ENCODE assay signal across 8 cellular contexts in the genomic region with DNA sequence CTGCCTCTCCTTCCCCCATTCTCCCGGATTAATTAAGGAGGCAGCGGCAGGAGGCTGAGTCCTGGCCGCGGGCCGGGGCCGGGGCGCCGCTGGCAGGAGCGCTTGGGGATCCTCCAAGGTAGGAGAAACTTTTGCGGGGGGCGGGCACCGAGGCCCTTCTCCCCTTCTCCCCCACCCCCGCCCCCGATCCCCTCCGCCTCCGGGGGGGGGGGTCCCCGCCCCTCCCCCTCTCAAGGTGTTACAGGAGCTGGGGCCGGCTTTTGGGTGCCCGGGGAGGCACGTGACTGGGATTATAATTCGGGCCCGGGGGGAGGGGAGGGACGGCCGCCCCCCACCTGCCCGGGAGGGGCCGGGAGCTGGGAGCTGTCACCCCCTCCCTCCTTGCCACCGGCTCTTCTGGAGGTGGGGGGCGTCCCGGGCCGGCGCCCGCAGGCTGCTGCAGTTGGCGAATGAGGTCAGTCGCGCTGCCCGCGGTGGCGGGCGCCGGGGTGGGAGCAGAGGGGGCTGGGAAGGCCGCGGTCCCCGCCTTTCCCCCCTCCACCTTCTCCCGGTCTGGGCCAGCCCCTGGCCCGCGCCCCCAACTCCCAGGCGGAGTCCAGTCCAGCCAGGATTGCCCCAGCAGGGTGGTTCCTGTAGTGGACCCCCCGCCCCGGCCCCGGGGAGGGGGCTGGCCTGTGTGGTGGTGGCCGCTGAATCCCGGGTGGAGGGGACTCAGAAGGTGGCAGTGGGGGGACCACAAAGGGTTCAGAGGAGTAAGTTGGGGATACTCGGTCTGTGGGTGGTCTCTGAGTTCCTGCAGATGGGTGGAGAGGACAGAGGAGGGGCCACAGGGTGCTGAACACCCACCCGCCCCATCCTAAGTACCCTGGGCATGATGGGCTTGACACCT. TPM values are rescaled to one million over a fixed set of nuclear protein-coding genes. Genes with fewer than 3 reads are reported as not detected.
DNase-seq lines count a peak whose midpoint lies in the region; ATAC-seq and TF ChIP-seq lines count a peak whose summit lies in the region.

No MANE protein-coding gene starts in this region.

- in situ Hi-C loops in G401 (cut with HindIII; ENCODE audit: low sequenced_read_pairs), result no loop called here

- H3K27ac Mint-ChIP-seq in endothelial cell (ENCODE audit: unreplicated experiment) (no peak overlapping the region), natural killer cell (no peak overlapping the region)

- peak overlapping the region; percentile 83 for H3K4me3 Mint-ChIP-seq in endothelial cell (ENCODE audit: unreplicated experiment)
- peak overlapping the region; percentile 31 for H3K4me3 Mint-ChIP-seq in natural killer cell

- peak overlapping the region; percentile 76 for H3K9ac ChIP-seq in ES-I3 (ENCODE audit: low read depth, low read length)

- no peaks in the 10 kb centered on the region for H3K27me3 ChIP-seq in SJSA1 (replicated peaks)

- no peaks in the 10 kb centered on the region; the same call in 1 of the 2 replicates for H3K36me3 ChIP-seq in ES-I3 (ENCODE audit: insufficient read depth, low read length)
- H3K36me3 ChIP-seq in SJSA1, result peaks cover 7% of the 10 kb centered on the region; the same call in 1 of the 2 replicates

- no peak for ATAC-seq in natural killer cell
- ATAC-seq in HG03571 (IDR thresholded peaks at IDR 0.05; ENCODE audit: unreplicated experiment), result no peak

- H3K9me3 Mint-ChIP-seq in endothelial cell (ENCODE audit: unreplicated experiment) (no peaks in the 10 kb centered on the region), natural killer cell (no peaks in the 10 kb centered on the region)

- intact Hi-C loops in natural killer cell (cut with micrococcal nuclease), result no loop called here

- H3K27ac ChIP-seq in SJSA1, result peak overlapping the region; percentile 49

- H3K4me3 ChIP-seq in SJSA1, result peak overlapping the region; percentile 70

- H3K9me3 ChIP-seq in ES-I3 (ENCODE audit: control insufficient read depth, insufficient read depth, low read length) (no peaks in the 10 kb centered on the region; the same call in 1 of the 2 replicates), SJSA1 (replicated peaks) (no peaks in the 10 kb centered on the region)

- peaks cover 7% of the 10 kb centered on the region for H3K36me3 Mint-ChIP-seq in endothelial cell (ENCODE audit: low read depth, unreplicated experiment)
- H3K36me3 Mint-ChIP-seq in natural killer cell, result no peaks in the 10 kb centered on the region

- H3K4me1 ChIP-seq in ES-I3 (ENCODE audit: insufficient read depth, low read length) (peaks cover 4% of the 10 kb centered on the region), SJSA1 (replicated peaks) (peaks cover 12% of the 10 kb centered on the region)

- H3K4me1 Mint-ChIP-seq in endothelial cell (ENCODE audit: unreplicated experiment), result peaks cover 2% of the 10 kb centered on the region
- H3K4me1 Mint-ChIP-seq in natural killer cell, result peaks cover 7 to 8% of the 10 kb centered on the region in 2 donors

- no peak for TF ChIP-seq CTCF in endothelial cell (IDR thresholded peaks at IDR 0.05; ENCODE audit: unreplicated experiment)
- no peak for TF ChIP-seq CTCF in natural killer cell (IDR thresholded peaks at IDR 0.05)

- DNase-seq in SJSA1 (ENCODE audit: low read depth in 1 of 2, low spot score in 2 of 2) (peak in 1 of 2 experiments; percentile 14), endothelial cell (ENCODE audit: low spot score) (peak; percentile 31), natural killer cell (no peak), SW 1271 (lab: John Stamatoyannopoulos, UW) (no peak), G401 (ENCODE audit: low spot score) (no peak), GOT3 (lab: John Stamatoyannopoulos, UW) (no peak)

- H3K27me3 Mint-ChIP-seq in endothelial cell (ENCODE audit: unreplicated experiment), result peaks cover 12% of the 10 kb centered on the region
- peaks cover 8 to 27% of the 10 kb centered on the region in 2 donors for H3K27me3 Mint-ChIP-seq in natural killer cell (ENCODE audit: low read depth in 2 of 2)

RNA-seq across cellular contexts. Expression of a gene that starts 0.6 kb away (rescaled TPM):
- 9.9 and 21.2 TPM in 2 replicates for total RNA-seq in SJSA1 (2014; rRNA removed; shearing (Covaris generic))
- total RNA-seq in endothelial cell (ENCODE audit: unreplicated experiment), result 32.6 TPM
- total RNA-seq in natural killer cell, result not detected
- 19.4 and 28.3 TPM in 2 replicates for total RNA-seq in G401 (2014; rRNA removed; shearing (Covaris generic))
